Comparison of ENCODE assay signal across 11 cellular contexts in the genomic region with DNA sequence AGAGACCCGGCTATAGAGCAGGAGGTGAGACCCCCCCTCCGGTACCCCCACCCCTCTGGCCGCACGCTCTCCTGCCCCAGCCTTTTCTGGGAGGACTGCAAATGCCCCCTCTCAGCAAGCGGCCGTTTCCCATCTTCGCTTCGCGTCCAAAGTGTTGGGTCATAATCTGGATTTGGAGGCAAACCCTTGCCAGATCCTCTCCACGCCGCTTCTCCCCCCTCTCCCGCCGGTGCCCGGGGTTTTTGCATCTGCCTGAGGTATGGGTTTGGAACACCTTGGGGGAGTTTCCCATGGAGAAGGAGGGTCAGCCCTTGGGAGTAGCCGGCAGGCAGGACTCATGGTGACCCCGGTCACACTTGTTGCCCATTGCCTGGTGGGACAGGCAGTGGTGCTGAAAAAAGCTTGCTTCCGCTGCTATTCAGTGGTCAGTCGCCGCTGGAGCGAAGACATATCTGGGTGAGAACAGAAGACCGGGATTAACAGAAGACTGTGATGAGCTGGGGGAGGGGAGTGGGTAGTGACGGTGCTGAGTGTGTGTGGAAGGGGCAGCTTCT. TPM values are rescaled to one million over a fixed set of nuclear protein-coding genes. Genes with fewer than 3 reads are reported as not detected.
A peak's percentile ranks its signal among the peaks of the same experiment; 100 is the strongest.
DNase-seq lines count a peak whose midpoint lies in the region; ATAC-seq, FAIRE-seq and TF ChIP-seq lines count a peak whose summit lies in the region.
"Had no signal": no experiment of that assay in that cellular context is flagged by ENCODE, and none has a peak within 500 bp of the region (broad histone marks: within the 10 kb centered on the region; RNA-seq: fewer than 3 reads in every experiment).

No MANE protein-coding gene starts in this region.

- in situ Hi-C loops in HepG2 (cut with HindIII; ENCODE audit: extremely low pct_ligation_motif_present, low pct_unique_long_range_greater_than_20kb): no loop called here

- H3K27ac Mint-ChIP-seq in MCF 10A (ENCODE audit: low read depth, unreplicated experiment): peak overlapping the region; percentile 57
- H3K27ac Mint-ChIP-seq: activated naive CD4-positive, alpha-beta T cell treated with anti-CD3 and anti-CD28 coated beads, Interleukin-2, amount 50 U/mL, for 24 hours had no signal

- FAIRE-seq in HepG2 (lab: Jason Lieb, UNC): no peak

- no peak overlapping the region for H3K4me2 ChIP-seq in HepG2 (ENCODE audit: low read depth, low read length)

- peaks cover 2 to 46% of the 10 kb centered on the region in 2 experiments; a peak in 3 of 5 replicates for H3K27me3 ChIP-seq in HepG2 (ENCODE audit: control insufficient read depth in 1 of 2, insufficient read depth in 2 of 2, low read length in 2 of 2)
- H3K27me3 ChIP-seq in right lobe of liver: peaks cover 0 to 14% of the 10 kb centered on the region in 2 donors

- TF ChIP-seq RAD21 in HepG2 (CRISPR knock-in tag; IDR thresholded peaks at IDR 0.05): no peak

- peak overlapping the region; percentile 77 for H3K4me3 Mint-ChIP-seq in MCF 10A (ENCODE audit: unreplicated experiment)
- H3K4me3 Mint-ChIP-seq: activated naive CD4-positive, alpha-beta T cell treated with anti-CD3 and anti-CD28 coated beads, Interleukin-2, amount 50 U/mL, for 24 hours had no signal

- TF ChIP-seq EP300 in HepG2 (IDR thresholded peaks at IDR 0.05; ENCODE audit: low read depth in 2 of 2, low read length in 2 of 2): no peak
- TF ChIP-seq EP300 in HepG2 (CRISPR knock-in tag; IDR thresholded peaks at IDR 0.05; ENCODE audit: borderline replicate concordance): no peak

- no peak for DNase-seq in HepG2 (ENCODE audit: low spot score)
- DNase-seq in right lobe of liver: no peak
- DNase-seq in MCF 10A (ENCODE audit: unreplicated experiment): peak; percentile 24
- peak; percentile 27 for DNase-seq in medulla oblongata (ENCODE audit: extremely low spot score)
- DNase-seq in mesenteric fat pad (ENCODE audit: low spot score): no peak
- DNase-seq in KG1 (lab: John Stamatoyannopoulos, UW): no peak
- no peak for DNase-seq in DMS79 (lab: John Stamatoyannopoulos, UW)

- H3K9me3 Mint-ChIP-seq in MCF 10A (ENCODE audit: unreplicated experiment): no peaks in the 10 kb centered on the region
- H3K9me3 Mint-ChIP-seq: activated naive CD4-positive, alpha-beta T cell treated with anti-CD3 and anti-CD28 coated beads, Interleukin-2, amount 50 U/mL, for 24 hours had no signal

- H2AFZ ChIP-seq in HepG2 (ENCODE audit: low read length): no peak overlapping the region

- no peaks in the 10 kb centered on the region for H3K36me3 Mint-ChIP-seq in MCF 10A (ENCODE audit: insufficient read depth, unreplicated experiment)
- H3K36me3 Mint-ChIP-seq: activated naive CD4-positive, alpha-beta T cell treated with anti-CD3 and anti-CD28 coated beads, Interleukin-2, amount 50 U/mL, for 24 hours had no signal

- intact Hi-C loops in HepG2 (cut with micrococcal nuclease; ENCODE audit: unreplicated experiment) (no loop called here), right lobe of liver (cut with DNase I) (no loop called here), MCF 10A (cut with micrococcal nuclease) (loop anchor here (1.0 kb wide), 1 partner anchor 31 kb away; no protein-coding TSS in a partner anchor)

- H3K4me1 ChIP-seq in HepG2 (ENCODE audit: insufficient read depth, low read length) (no peaks in the 10 kb centered on the region), right lobe of liver (peaks cover 0 to 7% (median 0%) of the 10 kb centered on the region in 4 donors)

- TF ChIP-seq POLR2A in HepG2 (IDR thresholded peaks at IDR 0.05; ENCODE audit: insufficient read depth in 1 of 2, low read depth in 2 of 2, low read length in 2 of 2) (no peak), right lobe of liver (IDR thresholded peaks at IDR 0.05) (no peak)

- BruUV-seq in HepG2 (replicated peaks; lab: Mats Ljungman, UMichigan) (no TSS peak), MCF 10A (replicated peaks; lab: Mats Ljungman, UMichigan) (TSS peak; percentile 26)

- no peaks in the 10 kb centered on the region for H3K9me3 ChIP-seq in HepG2 (ENCODE audit: low read length)
- H3K9me3 ChIP-seq in right lobe of liver: no peaks in the 10 kb centered on the region

- no peak overlapping the region for H3K4me3 ChIP-seq in HepG2 (replicated peaks in 1 of 3; ENCODE audit: insufficient read depth in 1 of 3, low read depth in 2 of 3, low read length in 3 of 3)
- H3K4me3 ChIP-seq in right lobe of liver: peak overlapping the region in 1 of 3 donors; percentile 31

- POLR2A ChIA-PET in HepG2 (lab: Yijun Ruan, JAX): no interaction called here
- POLR2A ChIA-PET in MCF 10A (lab: Yijun Ruan, JAX): interaction anchor here (0.6 to 3.5 kb wide), 10 partner anchors 12 to 180 kb away, joined by 3 to 26 read pairs (median 3); no protein-coding TSS in a partner anchor

- TF ChIP-seq CTCF in HepG2 (CRISPR knock-in tag; IDR thresholded peaks at IDR 0.05) (no peak), right lobe of liver (IDR thresholded peaks at IDR 0.05) (no peak), MCF 10A (IDR thresholded peaks at IDR 0.05; ENCODE audit: unreplicated experiment) (no peak)

- H3K4me1 Mint-ChIP-seq in MCF 10A (ENCODE audit: insufficient read depth, unreplicated experiment): peaks cover 27% of the 10 kb centered on the region

- ATAC-seq in HepG2 (peak; percentile 54), right lobe of liver (no peak), GM18861 (IDR thresholded peaks at IDR 0.05; ENCODE audit: unreplicated experiment) (no peak)

- 4% methylated on average over 17 of the region's 22 CpGs for WGBS in HepG2 (ENCODE audit: low lambda C conversion rate)
- WGBS in right lobe of liver (ENCODE audit: insufficient coverage, low coverage, low lambda C conversion rate, missing lambda C conversion rate): 2% methylated on average over 16 of the region's 22 CpGs

- no peaks in the 10 kb centered on the region for H3K27me3 Mint-ChIP-seq in MCF 10A (ENCODE audit: insufficient read depth, unreplicated experiment)

- no peak overlapping the region for H3K9ac ChIP-seq in HepG2 (ENCODE audit: insufficient read depth, low read depth, low read length)

- H4K20me1 ChIP-seq in HepG2 (ENCODE audit: insufficient read depth, low read length): no peaks in the 10 kb centered on the region

- H3K36me3 ChIP-seq in HepG2 (replicated peaks in 1 of 2; ENCODE audit: control insufficient read depth in 1 of 2, insufficient read depth in 2 of 2, low read length in 2 of 2) (no peaks in the 10 kb centered on the region), right lobe of liver (no peaks in the 10 kb centered on the region)

- CTCF ChIA-PET in HepG2 (lab: Yijun Ruan, JAX; ENCODE audit: low intra/inter-chr PET ratio, low total read pairs) (no interaction called here), MCF 10A (lab: Yijun Ruan, JAX) (interaction anchor here (0.7 to 2.3 kb wide), 11 partner anchors 13 to 274 kb away, joined by 3 to 8 read pairs (median 4); no protein-coding TSS in a partner anchor)

- H3K27ac ChIP-seq in HepG2 (ENCODE audit: extremely low read length, insufficient read depth, low read length) (no peak overlapping the region), right lobe of liver (no peak overlapping the region)

- no peaks in the 10 kb centered on the region for H3K79me2 ChIP-seq in HepG2 (ENCODE audit: insufficient read depth, low read length)

TF ChIP-seq in HepG2, 621 proteins besides CTCF, POLR2A, EP300 and RAD21:
- TF ChIP-seq TBX3 (IDR thresholded peaks at IDR 0.05; ENCODE audit: borderline replicate concordance) (no peak), HNRNPLL (IDR thresholded peaks at IDR 0.05; ENCODE audit: low read depth, low read length, poor library complexity, severe bottlenecking) (peak; percentile 15), EZH2 (conservative IDR thresholded peaks at IDR 0.05; ENCODE audit: low read depth, low read length) (peak; percentile 58; the same call in 1 of the 2 replicates)

RNA-seq across cellular contexts. Expression of gene KCNK2, which starts 0.9 kb away (rescaled TPM):
- total RNA-seq in HepG2 (2016; rRNA removed; fragmentation: Illumina TruSeq; extraction: Trizol) (not detected in 2 replicates), right lobe of liver (under 1 TPM in 3 of 6 experiments, not detected in 3; 0.06 to 0.31 (median 0.12) TPM), MCF 10A (2022) (2.9 and 5.7 TPM in 2 replicates), mesenteric fat pad (0.26 TPM)
- not detected in 2 replicates for total RNA-seq in HepG2 (2016; cell fraction: cytosol; rRNA removed; fragmentation: Illumina TruSeq; extraction: Trizol; ENCODE audit: low read depth)
- not detected in 2 replicates for total RNA-seq in HepG2 (2016; cell fraction: insoluble cytoplasmic fraction; rRNA removed; fragmentation: Illumina TruSeq; extraction: Trizol)
- total RNA-seq in HepG2 (2016; cell fraction: membrane; rRNA removed; fragmentation: Illumina TruSeq; extraction: Trizol): not detected in 2 replicates
- total RNA-seq in HepG2 (2016; cell fraction: nucleus; rRNA removed; fragmentation: Illumina TruSeq; extraction: Trizol): not detected in 2 replicates
- polyA plus RNA-seq in HepG2 (2011; rRNA removed): not detected in 2 replicates
- polyA plus RNA-seq in HepG2 (2011; cell fraction: cytosol; rRNA removed): not detected in 2 replicates
- not detected in 2 replicates for polyA plus RNA-seq in HepG2 (2011; cell fraction: nucleus; rRNA removed)
- polyA plus RNA-seq in HepG2 (2012): not detected in 2 replicates
- not detected in 2 replicates for polyA plus RNA-seq in HepG2 (2016; cell fraction: cytosol; fragmentation: Illumina TruSeq; extraction: Trizol; ENCODE audit: low read depth)
- polyA plus RNA-seq in HepG2 (2016; cell fraction: insoluble cytoplasmic fraction; fragmentation: Illumina TruSeq; extraction: Trizol; ENCODE audit: low read depth): not detected in 2 replicates
- not detected in 2 replicates for polyA plus RNA-seq in HepG2 (2016; cell fraction: membrane; fragmentation: Illumina TruSeq; extraction: Trizol; ENCODE audit: low read depth)
- not detected in 2 replicates for polyA plus RNA-seq in HepG2 (2016; cell fraction: nucleus; fragmentation: Illumina TruSeq; extraction: Trizol; ENCODE audit: insufficient read depth, low read depth)
- polyA minus RNA-seq in HepG2 (2011; rRNA and poly(A)+ RNA removed; ENCODE audit: low replicate concordance): not detected in 2 replicates
- not detected in 2 replicates for polyA minus RNA-seq in HepG2 (2011; cell fraction: cytosol; rRNA and poly(A)+ RNA removed)
- polyA minus RNA-seq in HepG2 (2011; cell fraction: nucleus; rRNA and poly(A)+ RNA removed): not detected in 2 replicates
- total RNA-seq: G401, HT-29 had no signal

Comparison
In these comparisons a context has a peak if more than half of its experiments do, and no peak if none do; other contexts are left out.
1. DNase-seq: peak in MCF 10A (single experiment) and medulla oblongata (single experiment); none in HepG2 (single experiment), right lobe of liver (0 of 3), mesenteric fat pad (single experiment), KG1 (single experiment) and DMS79 (single experiment).